8 cellular contexts compared by ENCODE assay signal in the genomic region with DNA sequence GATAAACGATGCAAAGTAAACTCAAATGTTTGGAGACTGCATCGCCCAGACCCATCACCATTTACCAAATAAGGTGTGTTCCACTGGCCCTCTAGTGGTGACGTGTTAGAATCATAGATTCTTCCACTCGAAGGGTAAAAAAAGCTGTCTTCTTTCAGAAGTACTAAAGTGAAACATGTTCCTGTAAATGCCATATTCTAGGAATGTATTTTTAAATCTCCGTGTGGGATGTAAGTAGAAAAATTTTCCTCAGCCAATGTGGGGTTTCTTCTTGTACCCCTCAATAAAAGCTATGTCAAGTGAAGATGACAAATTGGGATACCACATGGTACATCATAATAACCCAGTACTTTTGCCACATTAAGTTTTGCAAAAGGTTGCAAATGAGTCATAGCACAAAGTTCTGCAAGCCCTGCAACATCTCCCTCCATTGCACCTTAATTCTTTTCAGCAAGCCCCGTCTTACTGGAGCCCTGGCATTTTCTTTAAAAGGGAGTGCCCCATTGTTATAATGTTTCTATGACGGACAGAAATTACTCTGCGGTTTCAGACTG.
DNase-seq lines count a peak whose midpoint lies in the region; ATAC-seq and TF ChIP-seq lines count a peak whose summit lies in the region.

No MANE protein-coding gene starts in this region.

- peak; percentile 41 to 50 for ATAC-seq in activated T-cell treated with anti-CD3 and anti-CD28 coated beads, Interleukin-2, amount 50 U/mL, for 72 hours (replicated peaks in 1 of 2)
- ATAC-seq in GM21528 (IDR thresholded peaks at IDR 0.05; ENCODE audit: low FRiP score, unreplicated experiment), result peak; percentile 79

- H3K36me3 Mint-ChIP-seq in activated T-cell treated with anti-CD3 and anti-CD28 coated beads, Interleukin-2, amount 50 U/mL, for 72 hours (ENCODE audit: insufficient read depth in 2 of 2), result no peaks in the 10 kb centered on the region
- peaks cover 4% of the 10 kb centered on the region for H3K36me3 Mint-ChIP-seq in progenitor cell of endocrine pancreas (ENCODE audit: insufficient read depth)

- H3K4me3 ChIP-seq in Jurkat, Clone E6-1 (ENCODE audit: low read length), result no peak overlapping the region
- no peak overlapping the region for H3K4me3 ChIP-seq in fibroblast of the aortic adventitia (ENCODE audit: low read depth, low read length)

- peak; percentile 3 to 7 for DNase-seq in activated T-cell treated with anti-CD3 and anti-CD28 coated beads, Interleukin-2, amount 50 U/mL, for 72 hours
- DNase-seq in activated T-cell treated with anti-CD3 and anti-CD28 coated beads, Interleukin-2, amount 50 U/mL, for 1 hour, result no peak
- peak; percentile 37 for DNase-seq in Jurkat, Clone E6-1 (ENCODE audit: low read depth, low spot score)
- DNase-seq in SK-MEL-5 (ENCODE audit: low read depth, low spot score) (peak; percentile 64), fibroblast of the aortic adventitia (ENCODE audit: low read depth) (peak; percentile 79), progenitor cell of endocrine pancreas (ENCODE audit: low spot score, unreplicated experiment) (no peak)
- no peak for DNase-seq in activated CD4-positive, CD25-positive, alpha-beta regulatory T cell treated with anti-CD3 and anti-CD28 coated beads, Interleukin-2, amount 50 U/mL, for 72 hours

- H3K27me3 Mint-ChIP-seq in activated T-cell treated with anti-CD3 and anti-CD28 coated beads, Interleukin-2, amount 50 U/mL, for 72 hours (ENCODE audit: low read depth), result peaks cover 4% of the 10 kb centered on the region
- H3K27me3 Mint-ChIP-seq in progenitor cell of endocrine pancreas, result no peaks in the 10 kb centered on the region

- H3K4me1 Mint-ChIP-seq in activated T-cell treated with anti-CD3 and anti-CD28 coated beads, Interleukin-2, amount 50 U/mL, for 72 hours (ENCODE audit: low read depth), result no peaks in the 10 kb centered on the region
- peaks cover 47% of the 10 kb centered on the region for H3K4me1 Mint-ChIP-seq in progenitor cell of endocrine pancreas (ENCODE audit: low read depth)

- H3K27ac Mint-ChIP-seq in activated T-cell treated with anti-CD3 and anti-CD28 coated beads, Interleukin-2, amount 50 U/mL, for 72 hours, result no peak overlapping the region
- no peak overlapping the region for H3K27ac Mint-ChIP-seq in progenitor cell of endocrine pancreas

- TF ChIP-seq CTCF in fibroblast of the aortic adventitia (IDR thresholded peaks at IDR 0.05; ENCODE audit: insufficient read depth, low read length) (peak; percentile 78), progenitor cell of endocrine pancreas (IDR thresholded peaks at IDR 0.05; ENCODE audit: unreplicated experiment) (peak; percentile 81)

- no peaks in the 10 kb centered on the region for H3K9me3 Mint-ChIP-seq in activated T-cell treated with anti-CD3 and anti-CD28 coated beads, Interleukin-2, amount 50 U/mL, for 72 hours
- peaks cover 4% of the 10 kb centered on the region for H3K9me3 Mint-ChIP-seq in progenitor cell of endocrine pancreas (ENCODE audit: low read depth)

- no peak overlapping the region for H3K4me3 Mint-ChIP-seq in activated T-cell treated with anti-CD3 and anti-CD28 coated beads, Interleukin-2, amount 50 U/mL, for 72 hours
- H3K4me3 Mint-ChIP-seq in progenitor cell of endocrine pancreas (ENCODE audit: low read depth), result no peak overlapping the region

- in situ Hi-C loops in SK-MEL-5 (cut with HindIII; ENCODE audit: low pct_unique_long_range_greater_than_20kb, low sequenced_read_pairs), result no loop called here

Comparison
In these comparisons a context has a peak if more than half of its experiments do, and no peak if none do; other contexts are left out.
1. DNase-seq: peak in activated T-cell treated with anti-CD3 and anti-CD28 coated beads, Interleukin-2, amount 50 U/mL, for 72 hours (2 of 2), Jurkat, Clone E6-1 (single experiment), SK-MEL-5 (single experiment) and fibroblast of the aortic adventitia (single experiment); none in activated T-cell treated with anti-CD3 and anti-CD28 coated beads, Interleukin-2, amount 50 U/mL, for 1 hour (single experiment), progenitor cell of endocrine pancreas (single experiment) and activated CD4-positive, CD25-positive, alpha-beta regulatory T cell treated with anti-CD3 and anti-CD28 coated beads, Interleukin-2, amount 50 U/mL, for 72 hours (single experiment).